ENCODE assay signal across 11 cellular contexts in the genomic region with DNA sequence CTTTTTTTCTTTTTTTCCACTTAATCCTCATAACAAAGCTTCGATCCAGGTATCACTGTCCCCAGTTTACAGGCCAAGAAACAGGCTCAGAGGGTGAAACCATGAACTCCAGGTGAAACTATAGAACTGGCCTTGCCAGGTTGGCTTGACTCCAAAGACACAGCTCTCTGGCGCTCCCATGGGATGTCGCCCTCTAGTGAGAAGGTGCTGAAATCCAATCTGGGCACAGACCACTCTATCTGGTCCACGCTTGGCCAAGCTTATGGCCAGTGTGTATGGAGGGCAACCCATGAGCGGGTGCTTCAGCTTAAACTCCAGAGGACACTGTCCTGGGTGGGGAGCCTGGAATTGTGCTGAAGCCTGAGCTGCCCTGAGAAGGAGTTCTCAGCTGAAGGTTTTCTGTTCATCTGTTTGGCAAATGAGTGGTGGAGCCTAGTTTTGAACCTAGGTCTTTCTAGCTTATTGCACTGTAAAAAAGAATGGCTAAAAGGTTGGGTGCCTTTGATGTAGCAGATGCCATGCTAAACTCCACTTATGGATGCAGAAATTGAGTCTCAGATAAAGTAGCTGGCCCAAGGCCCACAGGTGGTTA.
A peak's percentile ranks its signal among the peaks of the same experiment; 100 is the strongest.
DNase-seq lines count a peak whose midpoint lies in the region; ATAC-seq, FAIRE-seq and TF ChIP-seq lines count a peak whose summit lies in the region.
"Had no signal": no experiment of that assay in that cellular context is flagged by ENCODE, and none has a peak within 500 bp of the region (broad histone marks: within the 10 kb centered on the region; RNA-seq: fewer than 3 reads in every experiment).

No MANE protein-coding gene starts in this region.

- H3K4me2 ChIP-seq in astrocyte (ENCODE audit: low read length), result no peak overlapping the region

- no peaks in the 10 kb centered on the region for H4K20me1 ChIP-seq in astrocyte (ENCODE audit: insufficient read depth, low read length)

- DNase-seq in DMS 273 (lab: John Stamatoyannopoulos, UW; ENCODE audit: unreplicated experiment) (peak; percentile 55), DMS 273 treated with DMSO at 0.1 percent for 48 hours (lab: John Stamatoyannopoulos, UW) (no peak), astrocyte (ENCODE audit: low read depth) (no peak), mucosa of descending colon (peak; percentile 40 to 77 (median 56)), SHP77 treated with DMSO at 0.1 percent for 48 hours (lab: John Stamatoyannopoulos, UW) (no peak), immature natural killer cell (no peak)
- DNase-seq: right cardiac atrium had no signal

- no peak overlapping the region for H3K9ac ChIP-seq in astrocyte (ENCODE audit: low read length)

- no peak for FAIRE-seq in astrocyte (lab: Jason Lieb, UNC)
- FAIRE-seq: A204.1 had no signal

- H3K27me3 Mint-ChIP-seq in IgD-negative memory B cell (no peaks in the 10 kb centered on the region), astrocyte (ENCODE audit: low read depth, unreplicated experiment) (no peaks in the 10 kb centered on the region), immature natural killer cell (ENCODE audit: low read depth in 3 of 3) (no peaks in the 10 kb centered on the region)

- no peaks in the 10 kb centered on the region for H3K79me2 ChIP-seq in astrocyte (ENCODE audit: insufficient read depth, low read length)

- H3K9me3 ChIP-seq in astrocyte (ENCODE audit: insufficient read depth, low read depth, low read length) (no peaks in the 10 kb centered on the region), mucosa of descending colon (no peaks in the 10 kb centered on the region)

- H3K4me3 Mint-ChIP-seq in IgD-negative memory B cell, result no peak overlapping the region
- no peak overlapping the region for H3K4me3 Mint-ChIP-seq in astrocyte (ENCODE audit: unreplicated experiment)
- H3K4me3 Mint-ChIP-seq in immature natural killer cell, result no peak overlapping the region
- H3K4me3 Mint-ChIP-seq: brain had no signal

- no peaks in the 10 kb centered on the region for H3K36me3 ChIP-seq in astrocyte (ENCODE audit: insufficient read depth, low read length)
- H3K36me3 ChIP-seq in mucosa of descending colon (ENCODE audit: low read depth), result no peaks in the 10 kb centered on the region

- peak; percentile 92 for ATAC-seq in mucosa of descending colon
- ATAC-seq in GM21825 (IDR thresholded peaks at IDR 0.05; ENCODE audit: unreplicated experiment), result no peak

- H3K36me3 Mint-ChIP-seq in IgD-negative memory B cell, result peaks cover 17% of the 10 kb centered on the region
- H3K36me3 Mint-ChIP-seq in astrocyte (ENCODE audit: low read depth, unreplicated experiment), result peaks cover 36% of the 10 kb centered on the region
- H3K36me3 Mint-ChIP-seq in immature natural killer cell, result peaks cover 39 to 56% (median 55%) of the 10 kb centered on the region in 3 donors

- intact Hi-C loops in mucosa of descending colon (cut with DNase I, micrococcal nuclease), result no loop called here

- H3K4me3 ChIP-seq in astrocyte (ENCODE audit: insufficient read depth, low read depth, low read length), result no peak overlapping the region
- no peak overlapping the region for H3K4me3 ChIP-seq in mucosa of descending colon

- TF ChIP-seq CTCF in astrocyte (IDR thresholded peaks at IDR 0.05; ENCODE audit: insufficient read depth, low read depth, low read length), result peak; percentile 25
- no peak for TF ChIP-seq CTCF in mucosa of descending colon (IDR thresholded peaks at IDR 0.05)

- H3K9me3 Mint-ChIP-seq in IgD-negative memory B cell (no peaks in the 10 kb centered on the region), astrocyte (ENCODE audit: unreplicated experiment) (no peaks in the 10 kb centered on the region), immature natural killer cell (no peaks in the 10 kb centered on the region)

- no peak overlapping the region for H3K27ac ChIP-seq in astrocyte (ENCODE audit: low read depth, low read length)

- H3K27ac Mint-ChIP-seq in IgD-negative memory B cell (peak overlapping the region in 2 of 3 donors; percentile 32 to 58), astrocyte (ENCODE audit: unreplicated experiment) (no peak overlapping the region), immature natural killer cell (no peak overlapping the region)
- H3K27ac Mint-ChIP-seq: brain had no signal

- H3K4me1 Mint-ChIP-seq in IgD-negative memory B cell (peaks cover 2 to 13% (median 13%) of the 10 kb centered on the region in 3 donors), astrocyte (ENCODE audit: low read depth, unreplicated experiment) (peaks cover 14% of the 10 kb centered on the region), immature natural killer cell (no peaks in the 10 kb centered on the region)

- no peaks in the 10 kb centered on the region for H3K27me3 ChIP-seq in astrocyte (ENCODE audit: insufficient read depth, low read length)

- H2AFZ ChIP-seq in astrocyte (ENCODE audit: low read depth, low read length), result no peak overlapping the region

- peaks cover 14% of the 10 kb centered on the region for H3K4me1 ChIP-seq in astrocyte (ENCODE audit: insufficient read depth, low read length)
- H3K4me1 ChIP-seq in mucosa of descending colon (ENCODE audit: low read depth), result no peaks in the 10 kb centered on the region

Comparison
In these comparisons a context has a peak if more than half of its experiments do, and no peak if none do; other contexts are left out.
1. DNase-seq: peak in DMS 273 (single experiment) and mucosa of descending colon (3 of 3); none in DMS 273 treated with DMSO at 0.1 percent for 48 hours (single experiment), astrocyte (single experiment), SHP77 treated with DMSO at 0.1 percent for 48 hours (single experiment) and immature natural killer cell (0 of 3).
2. H3K27ac Mint-ChIP-seq: peak in IgD-negative memory B cell (2 of 3); none in astrocyte (single experiment) and immature natural killer cell (0 of 6).